1 cellular context compared by ENCODE assay signal in genomic region chr3:12557472-12558105, GRCh38.
TF ChIP-seq lines count a peak whose summit lies in the region.

No MANE protein-coding gene starts in this region.

TF ChIP-seq in SK-N-SH, 30 proteins besides CTCF, POLR2A, EP300 and RAD21 (continued from another document):
- TF ChIP-seq TAF1 (IDR thresholded peaks at IDR 0.05; ENCODE audit: borderline replicate concordance, low read depth, low read length) (no peak), ELF1 (IDR thresholded peaks at IDR 0.05) (no peak), NFIC (IDR thresholded peaks at IDR 0.05; ENCODE audit: borderline replicate concordance) (no peak)
